8 cellular contexts compared by ENCODE assay signal in the genomic region with DNA sequence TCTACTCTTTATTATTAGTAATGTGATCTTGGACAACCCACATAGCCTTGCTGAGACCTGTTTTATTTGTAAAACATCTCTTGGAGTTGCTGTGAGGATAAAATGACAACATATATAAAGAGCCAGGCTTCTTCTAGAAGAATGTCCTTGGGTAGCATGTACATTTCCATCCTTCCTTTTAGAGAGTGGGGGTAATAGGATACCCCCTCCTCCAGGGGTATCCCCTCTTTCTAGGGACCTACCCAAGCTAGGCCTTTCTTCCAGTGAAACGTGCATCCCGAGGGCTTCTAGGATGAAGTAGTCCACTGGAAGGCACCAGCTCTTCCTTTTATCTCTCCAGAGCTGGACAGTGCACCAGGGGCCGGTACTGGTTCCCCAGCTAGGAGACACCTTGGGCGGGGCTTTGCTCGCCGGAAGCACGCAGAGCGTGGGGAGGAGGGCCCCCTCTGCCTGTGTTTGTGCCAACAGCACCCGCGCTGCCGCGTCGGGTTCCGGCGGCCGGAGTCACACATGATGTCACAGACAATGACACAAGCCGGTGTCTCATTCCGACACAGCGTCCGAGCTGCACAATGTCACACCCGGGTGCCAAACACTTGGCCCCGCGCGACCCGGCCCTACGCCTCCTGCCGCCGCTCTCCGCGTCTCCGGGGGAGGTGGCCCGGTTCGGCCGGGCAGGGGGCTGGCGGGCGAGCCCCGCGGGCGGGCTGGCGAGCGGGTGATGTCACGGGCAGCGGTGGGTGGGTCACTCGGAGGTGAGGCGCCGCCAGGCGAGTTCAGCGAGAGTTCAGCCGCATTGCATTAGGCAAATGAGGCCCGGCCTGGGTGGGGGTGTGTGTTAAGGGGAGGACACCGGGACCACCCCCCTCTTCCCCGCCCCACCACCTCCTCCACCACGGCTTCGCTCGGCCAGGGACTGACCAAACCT. TPM values are rescaled to one million over a fixed set of nuclear protein-coding genes. Genes with fewer than 3 reads are reported as not detected.
DNase-seq lines count a peak whose midpoint lies in the region; ATAC-seq, FAIRE-seq and TF ChIP-seq lines count a peak whose summit lies in the region.

No MANE protein-coding gene starts in this region.

- ATAC-seq in GM19043 (IDR thresholded peaks at IDR 0.05; ENCODE audit: low read depth, unreplicated experiment) (peak; percentile 50), HG03469 (IDR thresholded peaks at IDR 0.05; ENCODE audit: unreplicated experiment) (peak; percentile 40)

- no peaks in the 10 kb centered on the region for H3K36me3 ChIP-seq in Peyer's patch
- H3K36me3 ChIP-seq in neutrophil: peaks cover 55% of the 10 kb centered on the region

- DNase-seq in AG08395 (ENCODE audit: low spot score) (peak; percentile 82), Peyer's patch (peak; percentile 92 to 97 (median 94)), frontal cortex (ENCODE audit: low spot score in 2 of 2) (peak; percentile 70 to 87)
- DNase-seq in activated gamma-delta T cell treated with anti-CD3 and anti-CD28 coated beads, Interleukin-2, amount 50 U/mL, for 16 hours (ENCODE audit: low read depth): peak; percentile 78

- H3K4me1 ChIP-seq in Peyer's patch (peaks cover 0 to 58% (median 23%) of the 10 kb centered on the region in 4 donors), neutrophil (ENCODE audit: control insufficient read depth in 1 of 2, insufficient read depth in 1 of 2, low read depth in 1 of 2, low read length in 1 of 2) (peaks cover 75 to 81% of the 10 kb centered on the region in 2 experiments)

- peak overlapping the region; percentile 52 to 90 (median 72) for H3K4me3 ChIP-seq in Peyer's patch
- peak overlapping the region; percentile 96 to 99 for H3K4me3 ChIP-seq in neutrophil (ENCODE audit: low read depth in 1 of 2, low read length in 1 of 2)

- peak overlapping the region; percentile 84 to 96 (median 94) for H3K27ac ChIP-seq in Peyer's patch
- peak overlapping the region; percentile 98 for H3K27ac ChIP-seq in neutrophil
- H3K27ac ChIP-seq in temporal lobe (ENCODE audit: low read depth, low read length): peak overlapping the region; percentile 38

- TF ChIP-seq POLR2A in Peyer's patch (IDR thresholded peaks at IDR 0.05): peak; percentile 48 to 77

- FAIRE-seq in frontal cortex (lab: Jason Lieb, UNC): no peak

- H3K9me3 ChIP-seq in Peyer's patch: no peaks in the 10 kb centered on the region
- H3K9me3 ChIP-seq in neutrophil: no peaks in the 10 kb centered on the region

- H3K27me3 ChIP-seq in Peyer's patch: no peaks in the 10 kb centered on the region
- no peaks in the 10 kb centered on the region for H3K27me3 ChIP-seq in neutrophil

- peak in 5 of 6 experiments; percentile 24 to 47 (median 37) for TF ChIP-seq CTCF in Peyer's patch (IDR thresholded peaks at IDR 0.05)
- peak; percentile 67 for TF ChIP-seq CTCF in neutrophil (IDR thresholded peaks at IDR 0.05)

RNA-seq across cellular contexts. Expression of a gene that starts 23.4 kb away (rescaled TPM):
- 1 to 10 TPM in 1 of 4 donors, not detected in 3; 1.6 TPM for total RNA-seq in Peyer's patch
- total RNA-seq in frontal cortex: not detected
- total RNA-seq in temporal lobe: not detected

RNA-seq across cellular contexts. Expression of a gene that starts 32.2 kb away (rescaled TPM):
- total RNA-seq in Peyer's patch (10 to 100 TPM; 46.2 to 93.3 (median 72.1) TPM), frontal cortex (4.9 TPM), temporal lobe (4.9 TPM)

RNA-seq across cellular contexts. Expression of a gene that starts 53.5 kb away (rescaled TPM):
- total RNA-seq in Peyer's patch (10 to 100 TPM in 1 of 4 donors, 1 to 10 TPM in 3; 2.5 to 21.5 (median 3.4) TPM), frontal cortex (2.4 TPM), temporal lobe (2.0 TPM)

Comparison
In these comparisons a context has a peak if more than half of its experiments do, and no peak if none do; other contexts are left out.
1. Peak in every context shown above with its lines: DNase-seq, ATAC-seq, H3K4me3 ChIP-seq and H3K27ac ChIP-seq.
2. H3K27ac ChIP-seq: peak in every context shown above with its lines; median percentile 98 in neutrophil; 94 in Peyer's patch; 38 in temporal lobe.